In the genomic region with DNA sequence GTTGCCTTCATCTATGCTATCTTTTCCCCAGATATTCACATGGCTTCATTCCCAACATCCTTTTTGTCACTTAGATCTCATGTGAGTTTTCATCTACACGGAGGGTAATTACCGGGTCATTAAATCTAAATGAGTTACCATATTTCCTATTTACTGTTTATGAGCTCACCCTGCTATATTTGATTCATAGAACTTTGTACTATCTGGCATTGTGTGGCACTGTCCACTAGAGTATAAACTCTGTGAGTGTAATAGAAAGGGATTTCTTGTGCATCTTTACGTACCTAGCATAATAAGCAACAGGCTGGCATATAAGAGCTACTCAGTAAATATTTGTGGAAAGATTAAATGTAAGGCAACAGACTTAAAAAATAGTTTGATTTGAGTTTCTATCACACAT, we compare ENCODE assay signal across 29 cellular contexts.
"Had no signal": no experiment of that assay in that cellular context is flagged by ENCODE, and none has a peak within 500 bp of the region (broad histone marks: within the 10 kb centered on the region; RNA-seq: fewer than 3 reads in every experiment).

No MANE protein-coding gene starts in this region.

- H3K4me1 ChIP-seq: stomach, suprapubic skin, testis, thyroid gland, tibial artery, tibial nerve, transverse colon, upper lobe of left lung, upper lobe of right lung, uterus, vagina had no signal

- H3K4me3 ChIP-seq: stomach, suprapubic skin, testis, thoracic aorta, thyroid gland, tibial artery, tibial nerve, transverse colon, upper lobe of left lung, upper lobe of right lung, uterus, vagina had no signal

- H3K27me3 ChIP-seq: stomach, suprapubic skin, testis, thyroid gland, tibial artery, tibial nerve, transverse colon, upper lobe of left lung, upper lobe of right lung, uterus, vagina had no signal

- H3K9me3 Mint-ChIP-seq: type B pancreatic cell had no signal

- H3K36me3 Mint-ChIP-seq: stimulated activated effector memory CD8-positive, alpha-beta T cell treated with anti-CD3 and anti-CD28 coated beads, Interleukin-12 subunit alpha, Interleukin-12 subunit beta, amount 100 ng/mL, for 72 hours; stimulated activated memory B cell treated with anti-CD40 and anti-IgM and Interleukin-4, amounts not matched to agents 10 μg/mL and 1 μg/mL and 100 μg/mL, for 72 hours; stimulated activated naive B cell treated with anti-CD40 and anti-IgM and Interleukin-4, amounts not matched to agents 10 μg/mL and 1 μg/mL and 100 μg/mL, for 72 hours; type B pancreatic cell had no signal

- DNase-seq: stimulated activated CD4-positive, alpha-beta T cell treated with anti-CD3 and anti-CD28 coated beads, Interleukin-2, amount 100 ng/mL, for 48 hours; stimulated activated CD4-positive, alpha-beta T cell treated with anti-CD3 and anti-CD28 coated beads, Interleukin-4, amount 100 ng/mL, for 1 hour; stimulated activated CD4-positive, alpha-beta T cell treated with anti-CD3 and anti-CD28 coated beads, Interleukin-4, amount 100 ng/mL, for 24 hours; stimulated activated CD4-positive, alpha-beta T cell treated with anti-CD3 and anti-CD28 coated beads, Interleukin-4, amount 100 ng/mL, for 4 hours; stimulated activated CD8-positive, alpha-beta memory T cell treated with anti-CD3 and anti-CD28 coated beads, Interleukin-4, amount 100 ng/mL, for 48 hours; stimulated activated naive B cell treated with anti-CD40 and anti-IgM and Interleukin-4, amounts not matched to agents 10 μg/mL and 1 μg/mL and 100 μg/mL, for 72 hours; stimulated activated naive CD4-positive, alpha-beta T cell; stimulated activated naive CD4-positive, alpha-beta T cell treated with Interleukin-2 at 50 U/mL for 16 hours; stimulated activated naive CD8-positive, alpha-beta T cell treated with anti-CD3 and anti-CD28 coated beads, Interleukin-15, amount 100 ng/mL, for 72 hours; stimulated activated naive CD8-positive, alpha-beta T cell treated with anti-CD3 and anti-CD28 coated beads, Interleukin-15, Interleukin-2, amounts not matched to agents 100 U/mL and 50 U/mL, for 24 hours; stomach; substantia nigra; testis; thyroid gland; tibial artery; transverse colon; trophoblast cell; upper lobe of left lung; upper lobe of right lung; uterus had no signal

- FAIRE-seq: urothelium cell line had no signal

- H3K27ac ChIP-seq: stomach, suprapubic skin, testis, thoracic aorta, thyroid gland, tibial artery, tibial nerve, transverse colon, upper lobe of left lung, upper lobe of right lung, uterus, vagina had no signal

- H3K36me3 ChIP-seq: stomach, suprapubic skin, thoracic aorta, thyroid gland, tibial artery, tibial nerve, transverse colon, upper lobe of left lung, upper lobe of right lung, uterus, vagina had no signal

- H3K4me3 Mint-ChIP-seq: stimulated activated effector memory CD8-positive, alpha-beta T cell treated with anti-CD3 and anti-CD28 coated beads, Interleukin-12 subunit alpha, Interleukin-12 subunit beta, amount 100 ng/mL, for 72 hours; stimulated activated memory B cell treated with anti-CD40 and anti-IgM and Interleukin-4, amounts not matched to agents 10 μg/mL and 1 μg/mL and 100 μg/mL, for 72 hours; stimulated activated naive B cell treated with anti-CD40 and anti-IgM and Interleukin-4, amounts not matched to agents 10 μg/mL and 1 μg/mL and 100 μg/mL, for 72 hours; stimulated activated naive CD8-positive, alpha-beta T cell treated with anti-CD3 and anti-CD28 coated beads, Interleukin-15, amount 100 ng/mL, for 72 hours; stimulated activated naive CD8-positive, alpha-beta T cell treated with anti-CD3 and anti-CD28 coated beads, Interleukin-15, Interleukin-2, amounts not matched to agents 100 ng/mL and 50 ng/mL, for 24 hours; type B pancreatic cell had no signal

- H3K4me1 Mint-ChIP-seq: stimulated activated effector memory CD8-positive, alpha-beta T cell treated with anti-CD3 and anti-CD28 coated beads, Interleukin-12 subunit alpha, Interleukin-12 subunit beta, amount 100 ng/mL, for 72 hours; stimulated activated memory B cell treated with anti-CD40 and anti-IgM and Interleukin-4, amounts not matched to agents 10 μg/mL and 1 μg/mL and 100 μg/mL, for 72 hours; stimulated activated naive B cell treated with anti-CD40 and anti-IgM and Interleukin-4, amounts not matched to agents 10 μg/mL and 1 μg/mL and 100 μg/mL, for 72 hours; stimulated activated naive CD8-positive, alpha-beta T cell treated with anti-CD3 and anti-CD28 coated beads, Interleukin-15, amount 100 ng/mL, for 72 hours had no signal

- ATAC-seq: stimulated activated effector memory CD8-positive, alpha-beta T cell treated with anti-CD3 and anti-CD28 coated beads, Interleukin-12 subunit alpha, Interleukin-12 subunit beta, amount 100 ng/mL, for 72 hours; stimulated activated memory B cell treated with anti-CD40 and anti-IgM and Interleukin-4, amounts not matched to agents 10 μg/mL and 1 μg/mL and 100 μg/mL, for 72 hours; stimulated activated naive B cell treated with anti-CD40 and anti-IgM and Interleukin-4, amounts not matched to agents 10 μg/mL and 1 μg/mL and 100 μg/mL, for 72 hours; stimulated activated naive CD8-positive, alpha-beta T cell treated with anti-CD3 and anti-CD28 coated beads, Interleukin-15, amount 100 ng/mL, for 72 hours; stimulated activated naive CD8-positive, alpha-beta T cell treated with anti-CD3 and anti-CD28 coated beads, Interleukin-15, Interleukin-2, amounts not matched to agents 100 U/mL and 50 U/mL, for 24 hours; upper lobe of right lung had no signal

- H3K9me3 ChIP-seq: testis, thyroid gland, upper lobe of right lung, uterus, vagina had no signal

- H3K27me3 Mint-ChIP-seq: stimulated activated memory B cell treated with anti-CD40 and anti-IgM and Interleukin-4, amounts not matched to agents 10 μg/mL and 1 μg/mL and 100 μg/mL, for 72 hours; stimulated activated naive B cell treated with anti-CD40 and anti-IgM and Interleukin-4, amounts not matched to agents 10 μg/mL and 1 μg/mL and 100 μg/mL, for 72 hours; stimulated activated naive CD8-positive, alpha-beta T cell treated with anti-CD3 and anti-CD28 coated beads, Interleukin-15, amount 100 ng/mL, for 72 hours; stimulated activated naive CD8-positive, alpha-beta T cell treated with anti-CD3 and anti-CD28 coated beads, Interleukin-15, Interleukin-2, amounts not matched to agents 100 ng/mL and 50 ng/mL, for 24 hours; type B pancreatic cell had no signal

- H3K27ac Mint-ChIP-seq: stimulated activated effector memory CD8-positive, alpha-beta T cell treated with anti-CD3 and anti-CD28 coated beads, Interleukin-12 subunit alpha, Interleukin-12 subunit beta, amount 100 ng/mL, for 72 hours; stimulated activated memory B cell treated with anti-CD40 and anti-IgM and Interleukin-4, amounts not matched to agents 10 μg/mL and 1 μg/mL and 100 μg/mL, for 72 hours; stimulated activated naive B cell treated with anti-CD40 and anti-IgM and Interleukin-4, amounts not matched to agents 10 μg/mL and 1 μg/mL and 100 μg/mL, for 72 hours; stimulated activated naive CD8-positive, alpha-beta T cell treated with anti-CD3 and anti-CD28 coated beads, Interleukin-15, amount 100 ng/mL, for 72 hours; stimulated activated naive CD8-positive, alpha-beta T cell treated with anti-CD3 and anti-CD28 coated beads, Interleukin-15, Interleukin-2, amounts not matched to agents 100 ng/mL and 50 ng/mL, for 24 hours; type B pancreatic cell had no signal
